ENCODE assay signal across 15 cellular contexts in genomic region chr4:70028159-70028558, GRCh38. TPM values are rescaled to one million over a fixed set of nuclear protein-coding genes. Genes with fewer than 3 reads are reported as not detected.
"Had no signal": no experiment of that assay in that cellular context is flagged by ENCODE, and none has a peak within 500 bp of the region (broad histone marks: within the 10 kb centered on the region; RNA-seq: fewer than 3 reads in every experiment).

Gene HTN3, plus strand, starts transcription at chr4:70028459. Its CDS starts 2,282 bp downstream, at chr4:70030741.

RNA-seq across cellular contexts. Expression of gene HTN3, which starts in this region (rescaled TPM):
- total RNA-seq: stomach, subcutaneous adipose tissue, suprapubic skin, temporal lobe, testis, thoracic aorta, thyroid gland, tibial nerve, transverse colon, upper lobe of left lung, upper lobe of right lung, ureter, urinary bladder, uterus, vagina had no signal
- polyA plus RNA-seq: stomach, urinary bladder had no signal
